26 cellular contexts compared by ENCODE assay signal in the genomic region with DNA sequence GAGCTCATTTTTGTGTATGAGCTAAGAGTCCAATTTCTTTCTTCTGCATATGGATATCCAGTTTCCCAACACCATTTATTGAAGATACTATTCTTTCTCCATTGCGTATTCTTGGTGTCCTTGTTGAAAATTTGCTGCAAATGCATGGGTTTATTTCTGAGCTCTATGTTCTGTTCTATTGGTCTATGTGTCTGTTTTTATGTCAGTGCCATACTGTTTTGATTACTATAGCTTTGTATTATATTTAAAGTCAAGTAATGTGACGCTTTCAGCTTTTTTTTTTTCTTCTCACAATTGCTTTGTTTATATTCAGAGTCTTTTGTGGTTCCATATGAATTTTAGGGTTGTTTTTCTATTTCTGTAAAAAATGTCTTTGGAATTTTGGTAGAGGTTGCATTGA.
"Had no signal": no experiment of that assay in that cellular context is flagged by ENCODE, and none has a peak within 500 bp of the region (broad histone marks: within the 10 kb centered on the region; RNA-seq: fewer than 3 reads in every experiment).

No MANE protein-coding gene starts in this region.

- H3K27ac ChIP-seq: stomach, suprapubic skin, testis, thoracic aorta, thyroid gland, tibial artery, tibial nerve, transverse colon, upper lobe of left lung, upper lobe of right lung, uterus, vagina had no signal

- H3K27me3 ChIP-seq: stomach, suprapubic skin, testis, thyroid gland, tibial artery, tibial nerve, transverse colon, upper lobe of left lung, upper lobe of right lung, uterus, vagina had no signal

- H3K9me3 ChIP-seq: suprapubic skin, testis, thoracic aorta, thyroid gland, tibial artery, upper lobe of right lung, uterus, vagina had no signal

- H3K36me3 ChIP-seq: stomach, suprapubic skin, thoracic aorta, thyroid gland, tibial artery, tibial nerve, transverse colon, upper lobe of left lung, upper lobe of right lung, uterus, vagina had no signal

- H3K4me1 ChIP-seq: stomach, suprapubic skin, testis, thyroid gland, tibial artery, tibial nerve, transverse colon, upper lobe of right lung, uterus, vagina had no signal

- DNase-seq: stimulated activated CD4-positive, alpha-beta T cell treated with anti-CD3 and anti-CD28 coated beads, Interleukin-2, amount 100 ng/mL, for 48 hours; stimulated activated CD4-positive, alpha-beta T cell treated with anti-CD3 and anti-CD28 coated beads, Interleukin-4, amount 100 ng/mL, for 24 hours; stimulated activated CD4-positive, alpha-beta T cell treated with anti-CD3 and anti-CD28 coated beads, Interleukin-4, amount 100 ng/mL, for 4 hours; stimulated activated CD8-positive, alpha-beta memory T cell treated with anti-CD3 and anti-CD28 coated beads, Interleukin-4, amount 100 ng/mL, for 48 hours; stimulated activated naive B cell treated with anti-CD40 and anti-IgM and Interleukin-4, amounts not matched to agents 10 μg/mL and 1 μg/mL and 100 μg/mL, for 72 hours; stimulated activated naive CD4-positive, alpha-beta T cell; stimulated activated naive CD4-positive, alpha-beta T cell treated with Interleukin-2 at 50 U/mL for 16 hours; stimulated activated naive CD8-positive, alpha-beta T cell treated with anti-CD3 and anti-CD28 coated beads, Interleukin-15, amount 100 ng/mL, for 72 hours; stimulated activated naive CD8-positive, alpha-beta T cell treated with anti-CD3 and anti-CD28 coated beads, Interleukin-15, Interleukin-2, amounts not matched to agents 100 U/mL and 50 U/mL, for 24 hours; stomach; substantia nigra; testis; thyroid gland; tibial artery; transverse colon; trophoblast cell; upper lobe of left lung; upper lobe of right lung; uterus had no signal

- H3K4me3 ChIP-seq: stomach, suprapubic skin, testis, thoracic aorta, thyroid gland, tibial artery, tibial nerve, transverse colon, upper lobe of left lung, upper lobe of right lung, uterus, vagina had no signal

- ATAC-seq: stimulated activated effector memory CD8-positive, alpha-beta T cell treated with anti-CD3 and anti-CD28 coated beads, Interleukin-12 subunit alpha, Interleukin-12 subunit beta, amount 100 ng/mL, for 72 hours; stimulated activated memory B cell treated with anti-CD40 and anti-IgM and Interleukin-4, amounts not matched to agents 10 μg/mL and 1 μg/mL and 100 μg/mL, for 72 hours; stimulated activated naive B cell treated with anti-CD40 and anti-IgM and Interleukin-4, amounts not matched to agents 10 μg/mL and 1 μg/mL and 100 μg/mL, for 72 hours; stimulated activated naive CD8-positive, alpha-beta T cell treated with anti-CD3 and anti-CD28 coated beads, Interleukin-15, amount 100 ng/mL, for 72 hours; stimulated activated naive CD8-positive, alpha-beta T cell treated with anti-CD3 and anti-CD28 coated beads, Interleukin-15, Interleukin-2, amounts not matched to agents 100 U/mL and 50 U/mL, for 24 hours; upper lobe of right lung had no signal

- FAIRE-seq: urothelium cell line had no signal
